ENCODE assay signal across 16 cellular contexts in the genomic region with DNA sequence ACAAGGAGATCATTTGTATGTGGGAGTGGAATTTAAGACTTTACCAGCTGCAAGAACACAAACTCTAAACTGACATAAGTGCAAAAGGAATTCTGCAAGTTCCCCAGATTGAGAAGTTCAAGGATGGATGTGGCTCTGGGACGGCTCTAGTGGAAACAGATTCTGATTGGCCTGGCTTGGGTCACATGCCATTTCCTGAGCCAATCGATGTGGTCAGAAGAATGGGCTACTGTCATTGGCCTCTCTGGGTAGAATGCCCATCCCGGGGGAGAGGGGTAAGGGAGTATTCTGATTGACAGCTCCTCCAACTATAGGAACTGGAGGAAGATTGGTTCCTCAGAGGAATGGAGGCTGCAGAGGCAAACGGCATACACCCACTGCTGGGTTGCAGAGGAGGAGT. TPM values are rescaled to one million over a fixed set of nuclear protein-coding genes. Genes with fewer than 3 reads are reported as not detected.
DNase-seq lines count a peak whose midpoint lies in the region; ATAC-seq, FAIRE-seq and TF ChIP-seq lines count a peak whose summit lies in the region.
"Had no signal": no experiment of that assay in that cellular context is flagged by ENCODE, and none has a peak within 500 bp of the region (broad histone marks: within the 10 kb centered on the region; RNA-seq: fewer than 3 reads in every experiment).

No MANE protein-coding gene starts in this region.

- RAD21 ChIA-PET in GM12878 (lab: Charles Lee; ENCODE audit: unreplicated experiment) = interaction anchor here (1.3 kb wide), 1 partner anchor 8 kb away, joined by 3 read pairs; no protein-coding TSS in a partner anchor

- H2AFZ ChIP-seq in HepG2 (ENCODE audit: low read length) (no peak overlapping the region), GM12878 (ENCODE audit: control insufficient read depth, low read depth, low read length) (no peak overlapping the region)

- H3K9me3 ChIP-seq in HepG2 (ENCODE audit: low read length) = no peaks in the 10 kb centered on the region
- H3K9me3 ChIP-seq in right lobe of liver = no peaks in the 10 kb centered on the region
- no peaks in the 10 kb centered on the region; the same call in 2 of the 3 replicates for H3K9me3 ChIP-seq in GM12878 (replicated peaks; ENCODE audit: control insufficient read depth, insufficient read depth, low read length)
- no peaks in the 10 kb centered on the region for H3K9me3 ChIP-seq in upper lobe of right lung
- H3K9me3 ChIP-seq in CD8-positive, alpha-beta memory T cell (ENCODE audit: low read length) = no peaks in the 10 kb centered on the region
- H3K9me3 ChIP-seq: colonic mucosa had no signal

- H3K27me3 Mint-ChIP-seq in CD8-positive, alpha-beta memory T cell = no peaks in the 10 kb centered on the region

- peak; percentile 51 for ATAC-seq in HepG2
- no peak for ATAC-seq in right lobe of liver
- ATAC-seq in GM12878 = no peak
- peak; percentile 47 for ATAC-seq in upper lobe of right lung
- no peak for ATAC-seq in HG02884 (IDR thresholded peaks at IDR 0.05; ENCODE audit: unreplicated experiment)
- ATAC-seq: CD8-positive, alpha-beta T cell had no signal

- CTCF ChIA-PET in HepG2 (lab: Yijun Ruan, JAX; ENCODE audit: low intra/inter-chr PET ratio, low total read pairs) = no interaction called here
- CTCF ChIA-PET in GM12878 (lab: Yijun Ruan, JAX) = interaction anchor here (0.8 to 7.1 kb wide), 4 partner anchors 9 to 199 kb away, joined by 3 to 72 read pairs (median 10); no protein-coding TSS in a partner anchor
- CTCF ChIA-PET in CD8-positive, alpha-beta memory T cell (lab: Charles Lee) = interaction anchor here (1.1 to 10.1 kb wide), 2 partner anchors 43 to 201 kb away, joined by 4 to 276 read pairs; no protein-coding TSS in a partner anchor

- no peaks in the 10 kb centered on the region for H3K36me3 ChIP-seq in HepG2 (replicated peaks in 1 of 2; ENCODE audit: control insufficient read depth in 1 of 2, insufficient read depth in 2 of 2, low read length in 2 of 2)
- H3K36me3 ChIP-seq in right lobe of liver = no peaks in the 10 kb centered on the region
- H3K36me3 ChIP-seq in GM12878 (ENCODE audit: control insufficient read depth in 2 of 2, insufficient read depth in 2 of 2, low read length in 1 of 2) = no peaks in the 10 kb centered on the region
- no peaks in the 10 kb centered on the region for H3K36me3 ChIP-seq in upper lobe of right lung
- no peaks in the 10 kb centered on the region for H3K36me3 ChIP-seq in CD8-positive, alpha-beta memory T cell (ENCODE audit: insufficient read depth, low read length)
- H3K36me3 ChIP-seq: colonic mucosa had no signal

- TF ChIP-seq EP300 in HepG2 (IDR thresholded peaks at IDR 0.05; ENCODE audit: low read depth in 2 of 2, low read length in 2 of 2) = no peak
- no peak for TF ChIP-seq EP300 in HepG2 (CRISPR knock-in tag; IDR thresholded peaks at IDR 0.05; ENCODE audit: borderline replicate concordance)
- TF ChIP-seq EP300 in GM12878 (IDR thresholded peaks at IDR 0.05; ENCODE audit: borderline replicate concordance in 1 of 2, control insufficient read depth in 1 of 2, low read depth in 2 of 2, low read length in 2 of 2) = no peak

- DNase-seq in HepG2 (ENCODE audit: low spot score) (no peak), right lobe of liver (no peak), NCI-H226 (peak; percentile 85), GM12878 (ENCODE audit: low read depth, low spot score) (no peak), upper lobe of right lung (no peak), HPDE6-E6E7 (ENCODE audit: extremely low spot score) (no peak)
- DNase-seq in CD8-positive, alpha-beta memory T cell = no peak
- DNase-seq: activated CD4-positive, alpha-beta T cell treated with anti-CD3 and anti-CD28 coated beads for 1 hour; activated naive CD4-positive, alpha-beta T cell treated with anti-CD3 and anti-CD28 coated beads, Interleukin-2, amount 50 U/mL, for 16 hours; CD8-positive, alpha-beta T cell; colonic mucosa; islet precursor cell; NCI-H146; stimulated activated CD4-positive, alpha-beta T cell treated with anti-CD3 and anti-CD28 coated beads, Interleukin-4, amount 100 ng/mL, for 24 hours had no signal

- H3K4me3 Mint-ChIP-seq in CD8-positive, alpha-beta memory T cell = peak overlapping the region in 1 of 7 donors; percentile 9
- H3K4me3 Mint-ChIP-seq: CD8-positive, alpha-beta T cell had no signal

- H3K9ac ChIP-seq in HepG2 (ENCODE audit: insufficient read depth, low read depth, low read length) (no peak overlapping the region), GM12878 (ENCODE audit: control insufficient read depth, insufficient read depth, low read length) (no peak overlapping the region)

- H3K4me2 ChIP-seq in HepG2 (ENCODE audit: low read depth, low read length) (no peak overlapping the region), GM12878 (ENCODE audit: control insufficient read depth, insufficient read depth) (no peak overlapping the region)

- TF ChIP-seq CTCF in HepG2 (CRISPR knock-in tag; IDR thresholded peaks at IDR 0.05) (no peak), right lobe of liver (IDR thresholded peaks at IDR 0.05) (no peak), GM12878 (IDR thresholded peaks at IDR 0.05 in 2 of 3, conservative IDR thresholded peaks at IDR 0.05 in 1 of 3; ENCODE audit: control insufficient read depth in 2 of 3, extremely low read depth in 1 of 3, insufficient read depth in 1 of 3, low read depth in 3 of 3, low read length in 3 of 3) (no peak), upper lobe of right lung (IDR thresholded peaks at IDR 0.05) (no peak)

- no peaks in the 10 kb centered on the region for H4K20me1 ChIP-seq in HepG2 (ENCODE audit: insufficient read depth, low read length)
- H4K20me1 ChIP-seq in GM12878 (ENCODE audit: control insufficient read depth, insufficient read depth) = no peaks in the 10 kb centered on the region

- POLR2A ChIA-PET in HepG2 (lab: Yijun Ruan, JAX) (no interaction called here), GM12878 (lab: Charles Lee) (no interaction called here)
- POLR2A ChIA-PET in CD8-positive, alpha-beta memory T cell (lab: Charles Lee) = no interaction called here

- peaks cover 33 to 47% (median 34%) of the 10 kb centered on the region in 3 donors for H3K4me1 Mint-ChIP-seq in CD8-positive, alpha-beta memory T cell

- in situ Hi-C loops in HepG2 (cut with HindIII; ENCODE audit: extremely low pct_ligation_motif_present, low pct_unique_long_range_greater_than_20kb) (no loop called here), GM12878 (cut with MboI) (no loop called here)

- BruUV-seq in HepG2 (replicated peaks; lab: Mats Ljungman, UMichigan) (no TSS peak), GM12878 (replicated peaks; lab: Mats Ljungman, UMichigan) (no TSS peak)

- no peaks in the 10 kb centered on the region for H3K9me3 Mint-ChIP-seq in CD8-positive, alpha-beta memory T cell
- H3K9me3 Mint-ChIP-seq: CD8-positive, alpha-beta T cell had no signal

- WGBS in HepG2 (ENCODE audit: low lambda C conversion rate) = 15% methylated on average over 4 of the region's 4 CpGs
- WGBS in right lobe of liver (ENCODE audit: insufficient coverage, low coverage, low lambda C conversion rate, missing lambda C conversion rate) = no CpG with 5 or more reads among the region's 4 CpGs
- WGBS in GM12878 (ENCODE audit: insufficient coverage, insufficient replicate concordance, low lambda C conversion rate, missing lambda C conversion rate) = 97% methylated on average over 4 of the region's 4 CpGs

- H3K79me2 ChIP-seq in HepG2 (ENCODE audit: insufficient read depth, low read length) = no peaks in the 10 kb centered on the region
- no peaks in the 10 kb centered on the region for H3K79me2 ChIP-seq in GM12878 (ENCODE audit: control insufficient read depth, insufficient read depth, low read length)

- SMC1A ChIA-PET in GM12878 (lab: Charles Lee; ENCODE audit: uncharacterized antibody, unreplicated experiment) = interaction anchor here (0.8 to 5.8 kb wide), 3 partner anchors 21 to 199 kb away, joined by 3 to 45 read pairs (median 3); no protein-coding TSS in a partner anchor

- intact Hi-C loops in HepG2 (cut with micrococcal nuclease; ENCODE audit: unreplicated experiment) (loop anchor here (10.0 kb wide), 1 partner anchor 442 kb away; no protein-coding TSS in a partner anchor), right lobe of liver (cut with DNase I) (no loop called here), GM12878 (cut with micrococcal nuclease; ENCODE audit: unreplicated experiment) (loop anchor here (5.0 kb wide), 1 partner anchor 236 kb away; the partner anchor contains the start of gene PNRC2), upper lobe of right lung (cut with DNase I) (no loop called here)

- no peaks in the 10 kb centered on the region for H3K36me3 Mint-ChIP-seq in CD8-positive, alpha-beta memory T cell
- H3K36me3 Mint-ChIP-seq: CD8-positive, alpha-beta T cell had no signal

- H3K27me3 ChIP-seq in HepG2 (ENCODE audit: control insufficient read depth in 1 of 2, insufficient read depth in 2 of 2, low read length in 2 of 2) = no peaks in the 10 kb centered on the region
- no peaks in the 10 kb centered on the region for H3K27me3 ChIP-seq in right lobe of liver
- no peaks in the 10 kb centered on the region for H3K27me3 ChIP-seq in GM12878 (replicated peaks in 1 of 2; ENCODE audit: control insufficient read depth in 2 of 2, insufficient read depth in 2 of 2, low read length in 1 of 2)
- H3K27me3 ChIP-seq in upper lobe of right lung = no peaks in the 10 kb centered on the region
- H3K27me3 ChIP-seq in CD8-positive, alpha-beta memory T cell (ENCODE audit: insufficient read depth, low read length, poor library complexity, severe bottlenecking) = no peaks in the 10 kb centered on the region
- H3K27me3 ChIP-seq: colonic mucosa had no signal

- H3K27ac Mint-ChIP-seq in CD8-positive, alpha-beta memory T cell = peak overlapping the region in 1 of 8 donors; percentile 73
- H3K27ac Mint-ChIP-seq: CD8-positive, alpha-beta T cell had no signal

- FAIRE-seq in HepG2 (lab: Jason Lieb, UNC) (no peak), GM12878 (lab: Jason Lieb, UNC) (no peak)

- H3K27ac ChIP-seq in HepG2 (ENCODE audit: extremely low read length, insufficient read depth, low read length) = no peak overlapping the region
- H3K27ac ChIP-seq in right lobe of liver = no peak overlapping the region
- no peak overlapping the region for H3K27ac ChIP-seq in GM12878 (ENCODE audit: control insufficient read depth, insufficient read depth)
- no peak overlapping the region for H3K27ac ChIP-seq in upper lobe of right lung
- H3K27ac ChIP-seq in CD8-positive, alpha-beta memory T cell (ENCODE audit: low read depth, low read length) = no peak overlapping the region
- H3K27ac ChIP-seq: colonic mucosa had no signal

- TF ChIP-seq POLR2A in HepG2 (IDR thresholded peaks at IDR 0.05; ENCODE audit: insufficient read depth in 1 of 2, low read depth in 2 of 2, low read length in 2 of 2) (no peak), right lobe of liver (IDR thresholded peaks at IDR 0.05) (no peak), GM12878 (IDR thresholded peaks at IDR 0.05; ENCODE audit: low read depth, low read length) (no peak)

- H3K4me1 ChIP-seq in HepG2 (ENCODE audit: insufficient read depth, low read length) = peaks cover 42% of the 10 kb centered on the region
- peaks cover 0 to 18% (median 10%) of the 10 kb centered on the region in 4 donors for H3K4me1 ChIP-seq in right lobe of liver
- H3K4me1 ChIP-seq in GM12878 (ENCODE audit: control insufficient read depth, insufficient read depth, low read length) = peaks cover 49% of the 10 kb centered on the region
- H3K4me1 ChIP-seq in upper lobe of right lung = peaks cover 18% of the 10 kb centered on the region
- peaks cover 19% of the 10 kb centered on the region for H3K4me1 ChIP-seq in CD8-positive, alpha-beta memory T cell (ENCODE audit: insufficient read depth, low read length)
- H3K4me1 ChIP-seq: colonic mucosa had no signal

- H3K4me3 ChIP-seq in HepG2 (replicated peaks in 1 of 3; ENCODE audit: insufficient read depth in 1 of 3, low read depth in 2 of 3, low read length in 3 of 3) (no peak overlapping the region), right lobe of liver (no peak overlapping the region), GM12878 (no peak overlapping the region), upper lobe of right lung (no peak overlapping the region)
- H3K4me3 ChIP-seq in CD8-positive, alpha-beta memory T cell (ENCODE audit: low read length) = no peak overlapping the region
- H3K4me3 ChIP-seq: colonic mucosa had no signal

- no peak for TF ChIP-seq RAD21 in HepG2 (CRISPR knock-in tag; IDR thresholded peaks at IDR 0.05)
- TF ChIP-seq RAD21 in GM12878 (IDR thresholded peaks at IDR 0.05; ENCODE audit: insufficient read depth, low read depth, low read length) = no peak

RNA-seq across cellular contexts. Expression of gene IFNLR1, which starts 6.0 kb away (rescaled TPM):
- total RNA-seq in HepG2 (2016; rRNA removed; fragmentation: Illumina TruSeq; extraction: Trizol) (5.7 and 8.5 TPM in 2 replicates), right lobe of liver (1 to 10 TPM; 3.4 to 8.3 (median 4.0) TPM), GM12878 (2014; rRNA removed) (3.9 and 4.4 TPM in 2 replicates), GM12878 (2014; rRNA removed; fragmentation: Illumina TruSeq; extraction: Trizol) (3.5 and 3.7 TPM in 2 replicates), GM12878 (2021) (3.9 and 5.1 TPM in 2 replicates), upper lobe of right lung (11.1 TPM)
- 3.8 and 4.0 TPM in 2 replicates for total RNA-seq in HepG2 (2016; cell fraction: cytosol; rRNA removed; fragmentation: Illumina TruSeq; extraction: Trizol; ENCODE audit: low read depth)
- 5.2 and 8.9 TPM in 2 replicates for total RNA-seq in HepG2 (2016; cell fraction: insoluble cytoplasmic fraction; rRNA removed; fragmentation: Illumina TruSeq; extraction: Trizol)
- 5.8 and 6.1 TPM in 2 replicates for total RNA-seq in HepG2 (2016; cell fraction: membrane; rRNA removed; fragmentation: Illumina TruSeq; extraction: Trizol)
- total RNA-seq in HepG2 (2016; cell fraction: nucleus; rRNA removed; fragmentation: Illumina TruSeq; extraction: Trizol) = 7.8 TPM in 2 replicates
- polyA plus RNA-seq in HepG2 (2011; rRNA removed) (3.8 and 6.5 TPM in 2 replicates), GM12878 (2011; rRNA removed) (2.8 and 3.6 TPM in 2 replicates), GM12878 (2014; fragmentation: Illumina TruSeq; extraction: Trizol) (2.8 and 4.0 TPM in 2 replicates), GM12878 (2014; fragmentation: Nextera tagmentation; extraction: Ambion mirVana) (under 1 TPM; 0.31 to 0.88 TPM), GM12878 (2014; rRNA removed) (3.5 and 3.6 TPM in 2 replicates), GM12878 (2016; fragmentation: Nextera tagmentation; extraction: Ambion mirVana) (1 to 10 TPM; 5.0 to 5.6 TPM)
- polyA plus RNA-seq in HepG2 (2011; cell fraction: cytosol; rRNA removed) = 3.4 and 4.6 TPM in 2 replicates
- 4.6 and 5.3 TPM in 2 replicates for polyA plus RNA-seq in HepG2 (2011; cell fraction: nucleus; rRNA removed)
- polyA plus RNA-seq in HepG2 (2012) = 3.2 and 3.9 TPM in 2 replicates
- polyA plus RNA-seq in HepG2 (2016; cell fraction: cytosol; fragmentation: Illumina TruSeq; extraction: Trizol; ENCODE audit: low read depth) = 3.7 and 4.5 TPM in 2 replicates
- polyA plus RNA-seq in HepG2 (2016; cell fraction: insoluble cytoplasmic fraction; fragmentation: Illumina TruSeq; extraction: Trizol; ENCODE audit: low read depth) = 2.8 and 3.6 TPM in 2 replicates
- 3.5 and 3.9 TPM in 2 replicates for polyA plus RNA-seq in HepG2 (2016; cell fraction: membrane; fragmentation: Illumina TruSeq; extraction: Trizol; ENCODE audit: low read depth)
- 11.8 and 14.2 TPM in 2 replicates for polyA plus RNA-seq in HepG2 (2016; cell fraction: nucleus; fragmentation: Illumina TruSeq; extraction: Trizol; ENCODE audit: insufficient read depth, low read depth)
- polyA minus RNA-seq in HepG2 (2011; rRNA and poly(A)+ RNA removed; ENCODE audit: low replicate concordance) = 2.1 and 8.3 TPM in 2 replicates
- 4.3 TPM in 2 replicates for polyA minus RNA-seq in HepG2 (2011; cell fraction: cytosol; rRNA and poly(A)+ RNA removed)
- 2.4 and 3.1 TPM in 2 replicates for polyA minus RNA-seq in HepG2 (2011; cell fraction: nucleus; rRNA and poly(A)+ RNA removed)
- total RNA-seq in GM12878 (2013; cell fraction: nucleolus; rRNA removed) = 3.6 and 5.3 TPM in 2 replicates
- 2.7 TPM for polyA plus RNA-seq in GM12878 (2011; ENCODE audit: low read depth)
- polyA plus RNA-seq in GM12878 (2011; cell fraction: cytosol; rRNA removed) = 3.7 TPM in 2 replicates
- 2.7 and 3.3 TPM in 2 replicates for polyA plus RNA-seq in GM12878 (2011; cell fraction: nucleus; rRNA removed)
- polyA plus RNA-seq in GM12878 (2012) = 3.1 and 3.6 TPM in 2 replicates
- polyA minus RNA-seq in GM12878 (2011; rRNA and poly(A)+ RNA removed) = 4.2 and 6.6 TPM in 2 replicates
- 1.5 and 5.6 TPM in 2 replicates for polyA minus RNA-seq in GM12878 (2011; cell fraction: cytosol; rRNA and poly(A)+ RNA removed)
- 0.85 and 1.8 TPM in 2 replicates for polyA minus RNA-seq in GM12878 (2011; cell fraction: nucleus; rRNA and poly(A)+ RNA removed)
- 1 to 10 TPM; 5.4 to 6.1 TPM for total RNA-seq in CD8-positive, alpha-beta memory T cell
- polyA plus RNA-seq in CD8-positive, alpha-beta memory T cell = 3.1 TPM
- total RNA-seq: HT1080 had no signal

RNA-seq across cellular contexts. Expression of gene IL22RA1, which starts 50.1 kb away (rescaled TPM):
- 2.1 and 4.4 TPM in 2 replicates for total RNA-seq in HepG2 (2016; rRNA removed; fragmentation: Illumina TruSeq; extraction: Trizol)
- total RNA-seq in HepG2 (2016; cell fraction: cytosol; rRNA removed; fragmentation: Illumina TruSeq; extraction: Trizol; ENCODE audit: low read depth) = 0.91 and 1.6 TPM in 2 replicates
- 1.5 and 4.4 TPM in 2 replicates for total RNA-seq in HepG2 (2016; cell fraction: insoluble cytoplasmic fraction; rRNA removed; fragmentation: Illumina TruSeq; extraction: Trizol)
- 3.0 and 3.1 TPM in 2 replicates for total RNA-seq in HepG2 (2016; cell fraction: membrane; rRNA removed; fragmentation: Illumina TruSeq; extraction: Trizol)
- total RNA-seq in HepG2 (2016; cell fraction: nucleus; rRNA removed; fragmentation: Illumina TruSeq; extraction: Trizol) = 4.5 and 6.1 TPM in 2 replicates
- polyA plus RNA-seq in HepG2 (2011; rRNA removed) = 10.2 and 13.3 TPM in 2 replicates
- 5.9 and 6.0 TPM in 2 replicates for polyA plus RNA-seq in HepG2 (2011; cell fraction: cytosol; rRNA removed)
- polyA plus RNA-seq in HepG2 (2011; cell fraction: nucleus; rRNA removed) = 13.5 and 13.6 TPM in 2 replicates
- polyA plus RNA-seq in HepG2 (2012) = 11.8 and 14.1 TPM in 2 replicates
- polyA plus RNA-seq in HepG2 (2016; cell fraction: cytosol; fragmentation: Illumina TruSeq; extraction: Trizol; ENCODE audit: low read depth) = 1.7 and 2.0 TPM in 2 replicates
- 2.8 and 3.9 TPM in 2 replicates for polyA plus RNA-seq in HepG2 (2016; cell fraction: insoluble cytoplasmic fraction; fragmentation: Illumina TruSeq; extraction: Trizol; ENCODE audit: low read depth)
- polyA plus RNA-seq in HepG2 (2016; cell fraction: membrane; fragmentation: Illumina TruSeq; extraction: Trizol; ENCODE audit: low read depth) = 2.4 and 3.0 TPM in 2 replicates
- 13.6 and 13.9 TPM in 2 replicates for polyA plus RNA-seq in HepG2 (2016; cell fraction: nucleus; fragmentation: Illumina TruSeq; extraction: Trizol; ENCODE audit: insufficient read depth, low read depth)
- 2.7 and 12.2 TPM in 2 replicates for polyA minus RNA-seq in HepG2 (2011; rRNA and poly(A)+ RNA removed; ENCODE audit: low replicate concordance)
- polyA minus RNA-seq in HepG2 (2011; cell fraction: cytosol; rRNA and poly(A)+ RNA removed) = 4.0 and 5.3 TPM in 2 replicates
- 4.2 and 4.5 TPM in 2 replicates for polyA minus RNA-seq in HepG2 (2011; cell fraction: nucleus; rRNA and poly(A)+ RNA removed)
- total RNA-seq in right lobe of liver = 1 to 10 TPM; 1.8 to 4.5 (median 2.8) TPM
- total RNA-seq in GM12878 (2013; cell fraction: nucleolus; rRNA removed) = not detected in 2 replicates
- not detected in 2 replicates for total RNA-seq in GM12878 (2014; rRNA removed)
- total RNA-seq in GM12878 (2014; rRNA removed; fragmentation: Illumina TruSeq; extraction: Trizol) = not detected in 2 replicates
- total RNA-seq in GM12878 (2021) = 0.08 TPM in 1 of 2 replicates, not detected in the other
- not detected for polyA plus RNA-seq in GM12878 (2011; ENCODE audit: low read depth)
- not detected in 2 replicates for polyA plus RNA-seq in GM12878 (2011; rRNA removed)
- polyA plus RNA-seq in GM12878 (2011; cell fraction: cytosol; rRNA removed) = 0.02 TPM in 1 of 2 replicates, not detected in the other
- polyA plus RNA-seq in GM12878 (2011; cell fraction: nucleus; rRNA removed) = not detected in 2 replicates
- polyA plus RNA-seq in GM12878 (2012) = not detected in 2 replicates
- polyA plus RNA-seq in GM12878 (2014; fragmentation: Illumina TruSeq; extraction: Trizol) = not detected in 2 replicates
- polyA plus RNA-seq in GM12878 (2014; fragmentation: Nextera tagmentation; extraction: Ambion mirVana) = not detected
- not detected in 2 replicates for polyA plus RNA-seq in GM12878 (2014; rRNA removed)
- polyA plus RNA-seq in GM12878 (2016; fragmentation: Nextera tagmentation; extraction: Ambion mirVana) = not detected
- not detected in 2 replicates for polyA minus RNA-seq in GM12878 (2011; rRNA and poly(A)+ RNA removed)
- not detected in 2 replicates for polyA minus RNA-seq in GM12878 (2011; cell fraction: cytosol; rRNA and poly(A)+ RNA removed)
- not detected in 2 replicates for polyA minus RNA-seq in GM12878 (2011; cell fraction: nucleus; rRNA and poly(A)+ RNA removed)
- 0.87 TPM for total RNA-seq in upper lobe of right lung
- not detected for total RNA-seq in CD8-positive, alpha-beta memory T cell
- polyA plus RNA-seq in CD8-positive, alpha-beta memory T cell = not detected
- total RNA-seq: CD8-positive, alpha-beta T cell had no signal

Comparison
In these comparisons a context has a peak if more than half of its experiments do, and no peak if none do; other contexts are left out.
1. ATAC-seq: peak in HepG2 (single experiment) and upper lobe of right lung (single experiment); none in right lobe of liver (0 of 4), GM12878 (single experiment) and HG02884 (single experiment).
2. intact Hi-C loops: an anchor here in HepG2 (10.0 kb wide) and GM12878 (5.0 kb wide); none called in right lobe of liver and upper lobe of right lung.
3. Of the 75 proteins assayed by ChIP-seq in both HepG2 and GM12878: peak only in HepG2: USF2; only in GM12878: none; in both: none; in neither: 74.